8 cellular contexts compared by ENCODE assay signal in the genomic region with DNA sequence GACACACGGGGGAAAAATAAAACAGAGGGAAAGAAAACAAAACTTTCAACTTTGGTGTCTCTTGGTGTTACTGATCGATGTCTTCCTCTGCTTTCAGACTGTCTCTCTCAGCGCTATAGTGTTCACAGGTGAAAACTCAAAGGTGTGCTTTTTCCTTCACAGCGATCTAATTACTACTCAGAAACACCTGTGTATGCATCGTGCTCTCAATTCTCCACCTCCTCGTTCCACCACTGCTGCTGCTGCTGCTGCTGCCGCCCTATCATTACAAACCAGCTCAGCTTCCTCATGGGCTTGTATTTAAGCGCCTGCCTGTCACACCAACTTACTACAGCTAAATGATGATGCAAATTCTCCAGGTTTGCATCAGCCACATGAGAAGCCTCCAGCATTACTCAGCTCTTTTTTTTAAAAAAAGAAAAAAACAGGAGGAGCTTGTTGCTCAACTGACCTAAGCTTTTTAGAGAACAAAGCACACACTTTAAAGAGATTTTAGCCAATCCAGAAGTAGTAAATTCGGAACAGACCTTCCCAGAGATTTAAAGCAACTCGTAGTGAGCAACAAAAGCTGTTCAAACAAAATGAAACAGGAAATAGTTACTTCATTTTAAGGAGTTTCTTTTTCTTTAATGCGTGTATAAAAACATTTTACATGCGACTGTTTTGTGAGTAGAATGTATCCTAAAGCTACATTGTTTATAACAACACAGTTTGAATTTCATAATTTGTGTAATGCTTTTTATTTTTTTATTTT. TPM values are rescaled to one million over a fixed set of nuclear protein-coding genes. Genes with fewer than 3 reads are reported as not detected.
DNase-seq lines count a peak whose midpoint lies in the region; ATAC-seq, FAIRE-seq and TF ChIP-seq lines count a peak whose summit lies in the region.

A gene (minus strand): TSS at position 274 of the 754 bp plus-strand sequence. CDS start 280 bp downstream, outside the sequence.

- POLR2A ChIA-PET in CD4-positive, alpha-beta T cell (lab: Charles Lee) = no interaction called here

- no peaks in the 10 kb centered on the region for H3K36me3 Mint-ChIP-seq in CD4-positive, alpha-beta T cell (ENCODE audit: low read depth)
- H3K36me3 Mint-ChIP-seq in activated CD4-positive, alpha-beta T cell treated with anti-CD3 and anti-CD28 coated beads, Interleukin-2, amount 10 ng/mL, durations not matched to agents 24 days and 14 days (ENCODE audit: low read depth) = no peaks in the 10 kb centered on the region

- TF ChIP-seq POLR2A in GM19099 (IDR thresholded peaks at IDR 0.05; ENCODE audit: extremely low read depth, insufficient read length, low read depth) = peak; percentile 94

- FAIRE-seq in endometrium (lab: Jason Lieb, UNC) = peak; percentile 94

- H3K4me3 ChIP-seq in mesodermal cell (ENCODE audit: extremely low read depth, insufficient read depth, low read length, poor library complexity, severe bottlenecking) = peak within 1 kb of the TSS; percentile 51

- TF ChIP-seq CTCF in CD4-positive, alpha-beta T cell (IDR thresholded peaks at IDR 0.05) = no peak

- CTCF ChIA-PET in CD4-positive, alpha-beta T cell (lab: Charles Lee) = no interaction called here

- H3K4me1 Mint-ChIP-seq in CD4-positive, alpha-beta T cell (ENCODE audit: low read depth) = peaks cover 15% of the 10 kb centered on the region
- H3K4me1 Mint-ChIP-seq in activated CD4-positive, alpha-beta T cell treated with anti-CD3 and anti-CD28 coated beads, Interleukin-2, amount 10 ng/mL, durations not matched to agents 24 days and 14 days = peaks cover 28% of the 10 kb centered on the region

- H3K4me1 ChIP-seq in mesodermal cell (ENCODE audit: control insufficient read depth, insufficient read depth, low read length, poor library complexity, severe bottlenecking) = peaks cover 3% of the 10 kb centered on the region

- peak in 2 of 10 experiments; percentile 1 to 9 for DNase-seq in CD4-positive, alpha-beta T cell
- peak; percentile 74 for DNase-seq in NCI-H2227 treated with DMSO at 0.1 percent for 48 hours (lab: John Stamatoyannopoulos, UW)
- peak; percentile 91 for DNase-seq in activated CD4-positive, alpha-beta T cell treated with anti-CD3 and anti-CD28 coated beads, Interleukin-2, amount 10 ng/mL, durations not matched to agents 24 days and 14 days
- DNase-seq in stimulated activated naive CD8-positive, alpha-beta T cell treated with anti-CD3 and anti-CD28 coated beads, Interleukin-15, Interleukin-2, amounts not matched to agents 100 U/mL and 50 U/mL, for 24 hours = peak; percentile 48

- no peaks in the 10 kb centered on the region for H3K27me3 Mint-ChIP-seq in CD4-positive, alpha-beta T cell
- no peaks in the 10 kb centered on the region for H3K27me3 Mint-ChIP-seq in activated CD4-positive, alpha-beta T cell treated with anti-CD3 and anti-CD28 coated beads, Interleukin-2, amount 10 ng/mL, durations not matched to agents 24 days and 14 days

- H3K36me3 ChIP-seq in mesodermal cell (ENCODE audit: control insufficient read depth, insufficient read depth, low read length) = no peaks in the 10 kb centered on the region

- peak; percentile 86 for ATAC-seq in CD4-positive, alpha-beta T cell (ENCODE audit: poor library complexity)
- peak; percentile 98 for ATAC-seq in HG03280 (IDR thresholded peaks at IDR 0.05; ENCODE audit: unreplicated experiment)
- peak; percentile 94 for ATAC-seq in stimulated activated naive CD8-positive, alpha-beta T cell treated with anti-CD3 and anti-CD28 coated beads, Interleukin-15, Interleukin-2, amounts not matched to agents 100 U/mL and 50 U/mL, for 24 hours

- 4 to 6% methylated on average over 8 to 9 of the region's 12 CpGs for WGBS in mesodermal cell (ENCODE audit: insufficient coverage in 2 of 2), 2 experiments

- H3K27ac ChIP-seq in CD4-positive, alpha-beta T cell (ENCODE audit: low read depth, low read length) = no peak within 1 kb of the TSS
- H3K27ac ChIP-seq in mesodermal cell (ENCODE audit: low read depth, low read length, severe bottlenecking) = peak within 1 kb of the TSS; percentile 96

- H3K9me3 ChIP-seq in CD4-positive, alpha-beta T cell (ENCODE audit: control insufficient read depth, low read length) = no peaks in the 10 kb centered on the region
- no peaks in the 10 kb centered on the region for H3K9me3 ChIP-seq in mesodermal cell (ENCODE audit: control insufficient read depth, low read length)

- H3K27ac Mint-ChIP-seq in CD4-positive, alpha-beta T cell = peak within 1 kb of the TSS; percentile 60
- peak within 1 kb of the TSS; percentile 95 for H3K27ac Mint-ChIP-seq in activated CD4-positive, alpha-beta T cell treated with anti-CD3 and anti-CD28 coated beads, Interleukin-2, amount 10 ng/mL, durations not matched to agents 24 days and 14 days

- H3K9me3 Mint-ChIP-seq in CD4-positive, alpha-beta T cell = no peaks in the 10 kb centered on the region
- H3K9me3 Mint-ChIP-seq in activated CD4-positive, alpha-beta T cell treated with anti-CD3 and anti-CD28 coated beads, Interleukin-2, amount 10 ng/mL, durations not matched to agents 24 days and 14 days = no peaks in the 10 kb centered on the region

- peak within 1 kb of the TSS; percentile 62 for H3K4me3 Mint-ChIP-seq in CD4-positive, alpha-beta T cell
- peak within 1 kb of the TSS; percentile 93 for H3K4me3 Mint-ChIP-seq in activated CD4-positive, alpha-beta T cell treated with anti-CD3 and anti-CD28 coated beads, Interleukin-2, amount 10 ng/mL, durations not matched to agents 24 days and 14 days

- H3K27me3 ChIP-seq in CD4-positive, alpha-beta T cell (ENCODE audit: control insufficient read depth, insufficient read depth, low read length) = no peaks in the 10 kb centered on the region

- intact Hi-C loops in CD4-positive, alpha-beta T cell (cut with DNase I, micrococcal nuclease) = no loop called here
- intact Hi-C loops in activated CD4-positive, alpha-beta T cell treated with anti-CD3 and anti-CD28 coated beads, Interleukin-2, amount 10 ng/mL, durations not matched to agents 24 days and 14 days (cut with micrococcal nuclease) = loop anchor here (10.0 kb wide), 1 partner anchor 773 kb away; a partner anchor contains a TSS

RNA-seq across cellular contexts. Expression of the gene that starts here (rescaled TPM):
- total RNA-seq in CD4-positive, alpha-beta T cell = under 1 TPM in 1 of 2 experiments, not detected in 1; 0.03 TPM
- total RNA-seq in activated CD4-positive, alpha-beta T cell treated with anti-CD3 and anti-CD28 coated beads, Interleukin-2, amount 10 ng/mL, durations not matched to agents 24 days and 14 days = 1.8 and 1.9 TPM in 2 replicates
- polyA plus RNA-seq in mesodermal cell (2013, experiment 1 of 2) = 6.3 TPM
- 7.4 TPM for polyA plus RNA-seq in mesodermal cell (2013, experiment 2 of 2)

Comparison
In these comparisons a context has a peak if more than half of its experiments do, and no peak if none do; other contexts are left out.
1. Peak in ATAC-seq in CD4-positive, alpha-beta T cell; RNA of the gene not detected or under 1 TPM.